In genomic region chr2:240024766-240025165, GRCh38 we compare ENCODE assay signal across 8 cellular contexts. TPM values are rescaled to one million over a fixed set of nuclear protein-coding genes. Genes with fewer than 3 reads are reported as not detected.
DNase-seq lines count a peak whose midpoint lies in the region; ATAC-seq, FAIRE-seq and TF ChIP-seq lines count a peak whose summit lies in the region.

No MANE protein-coding gene starts in this region.

- H3K36me3 ChIP-seq in DND-41 (ENCODE audit: insufficient read depth, low read length) (peaks cover 19% of the 10 kb centered on the region), GM23338 (ENCODE audit: insufficient read depth) (peaks cover 12% of the 10 kb centered on the region; the same call in 1 of the 2 replicates), NT2/D1 (ENCODE audit: insufficient read depth, insufficient read length, low read length) (peaks cover 20% of the 10 kb centered on the region), GM12878 (ENCODE audit: control insufficient read depth in 2 of 2, insufficient read depth in 2 of 2, low read length in 1 of 2) (peaks cover 7 to 8% of the 10 kb centered on the region in 2 experiments)

- peak overlapping the region; percentile 95 for H3K27ac Mint-ChIP-seq in GM23338

- H3K27ac ChIP-seq in DND-41 (ENCODE audit: low read length) (peak overlapping the region; percentile 40), GM23338 (ENCODE audit: low read depth) (no peak overlapping the region), GM12878 (ENCODE audit: control insufficient read depth, insufficient read depth) (peak overlapping the region; percentile 50; the same call in 1 of the 2 replicates)

- in situ Hi-C loops in GM12878 (cut with MboI): no loop called here

- BruUV-seq in GM12878 (replicated peaks; lab: Mats Ljungman, UMichigan): no TSS peak

- WGBS in GM12878 (ENCODE audit: insufficient coverage, insufficient replicate concordance, low lambda C conversion rate, missing lambda C conversion rate): 1% methylated on average over 22 of the region's 22 CpGs

- peaks cover 12% of the 10 kb centered on the region for H3K4me1 Mint-ChIP-seq in GM23338

- no peak for TF ChIP-seq RAD21 in GM12878 (IDR thresholded peaks at IDR 0.05; ENCODE audit: insufficient read depth, low read depth, low read length)

- no peaks in the 10 kb centered on the region for H3K27me3 ChIP-seq in DND-41 (ENCODE audit: insufficient read depth, low read length, poor library complexity)
- H3K27me3 ChIP-seq in GM23338 (ENCODE audit: insufficient read depth): no peaks in the 10 kb centered on the region
- no peaks in the 10 kb centered on the region for H3K27me3 ChIP-seq in NT2/D1 (ENCODE audit: insufficient read depth, insufficient read length)
- no peaks in the 10 kb centered on the region for H3K27me3 ChIP-seq in GM12878 (replicated peaks in 1 of 2; ENCODE audit: control insufficient read depth in 2 of 2, insufficient read depth in 2 of 2, low read length in 1 of 2)

- peaks cover 17% of the 10 kb centered on the region; the same call in 1 of the 2 replicates for H4K20me1 ChIP-seq in DND-41 (ENCODE audit: insufficient read depth, low read length)
- peaks cover 14% of the 10 kb centered on the region for H4K20me1 ChIP-seq in GM23338 (replicated peaks; ENCODE audit: insufficient read depth)
- peaks cover 4% of the 10 kb centered on the region; the same call in 1 of the 2 replicates for H4K20me1 ChIP-seq in GM12878 (ENCODE audit: control insufficient read depth, insufficient read depth)

- CTCF ChIA-PET in GM12878 (lab: Yijun Ruan, JAX): interaction anchor here (0.7 to 1.2 kb wide), 2 partner anchors 16 to 36 kb away, joined by 3 to 4 read pairs; no protein-coding TSS in a partner anchor

- FAIRE-seq in GM12878 (lab: Jason Lieb, UNC): no peak

- ATAC-seq in DND-41 (ENCODE audit: insufficient read depth, low read depth) (peak; percentile 37), GM23338 (peak; percentile 16), GM12878 (peak; percentile 46), left colon (peak; percentile 46), GM19455 (IDR thresholded peaks at IDR 0.05; ENCODE audit: unreplicated experiment) (no peak)

- H3K4me3 Mint-ChIP-seq in GM23338: peak overlapping the region; percentile 96

- H3K79me2 ChIP-seq in DND-41 (ENCODE audit: insufficient read depth, low read length) (peaks cover 58% of the 10 kb centered on the region), GM23338 (replicated peaks; ENCODE audit: insufficient read depth) (peaks cover 47% of the 10 kb centered on the region), GM12878 (ENCODE audit: control insufficient read depth, insufficient read depth, low read length) (peaks cover 35% of the 10 kb centered on the region)

- no peak for TF ChIP-seq EP300 in GM12878 (IDR thresholded peaks at IDR 0.05; ENCODE audit: borderline replicate concordance in 1 of 2, control insufficient read depth in 1 of 2, low read depth in 2 of 2, low read length in 2 of 2)

- H3F3A ChIP-seq in GM23338 (replicated peaks; ENCODE audit: low read depth): no peaks in the 10 kb centered on the region

- H3K9ac ChIP-seq in DND-41 (ENCODE audit: low read depth, low read length) (peak overlapping the region; percentile 88), NT2/D1 (ENCODE audit: insufficient read length, low read depth) (peak overlapping the region; percentile 99), GM12878 (ENCODE audit: control insufficient read depth, insufficient read depth, low read length) (peak overlapping the region; percentile 88)

- TF ChIP-seq POLR2A in GM12878 (IDR thresholded peaks at IDR 0.05; ENCODE audit: low read depth, low read length): no peak

- peaks cover 39% of the 10 kb centered on the region for H3K4me1 ChIP-seq in DND-41 (ENCODE audit: insufficient read depth, low read length)
- peaks cover 13% of the 10 kb centered on the region for H3K4me1 ChIP-seq in GM23338 (ENCODE audit: insufficient read depth)
- no peaks in the 10 kb centered on the region for H3K4me1 ChIP-seq in NT2/D1 (ENCODE audit: insufficient read depth, insufficient read length)
- no peaks in the 10 kb centered on the region; the same call in none of the 2 replicates for H3K4me1 ChIP-seq in GM12878 (ENCODE audit: control insufficient read depth, insufficient read depth, low read length)

- no peak for TF ChIP-seq CTCF in DND-41 (IDR thresholded peaks at IDR 0.05; ENCODE audit: borderline replicate concordance, extremely low read depth, low read length, poor library complexity, severe bottlenecking)
- no peak for TF ChIP-seq CTCF in GM23338 (conservative IDR thresholded peaks at IDR 0.05; ENCODE audit: low read depth in 2 of 2)
- no peak for TF ChIP-seq CTCF in GM12878 (IDR thresholded peaks at IDR 0.05 in 2 of 3, conservative IDR thresholded peaks at IDR 0.05 in 1 of 3; ENCODE audit: control insufficient read depth in 2 of 3, extremely low read depth in 1 of 3, insufficient read depth in 1 of 3, low read depth in 3 of 3, low read length in 3 of 3)

- peaks cover 4% of the 10 kb centered on the region for H3K27me3 Mint-ChIP-seq in GM23338 (ENCODE audit: insufficient read depth, low read depth, poor library complexity)

- SMC1A ChIA-PET in GM12878 (lab: Charles Lee; ENCODE audit: uncharacterized antibody, unreplicated experiment): no interaction called here

- intact Hi-C loops in GM12878 (cut with micrococcal nuclease; ENCODE audit: unreplicated experiment): no loop called here
- intact Hi-C loops in left colon (cut with DNase I, micrococcal nuclease): no loop called here

- RAD21 ChIA-PET in GM12878 (lab: Charles Lee; ENCODE audit: unreplicated experiment): no interaction called here

- H3K4me3 ChIP-seq in DND-41 (ENCODE audit: low read depth in 1 of 2, low read length in 2 of 2): peak overlapping the region; percentile 67 to 72
- H3K4me3 ChIP-seq in GM23338: peak overlapping the region; percentile 95
- peak overlapping the region; percentile 96 for H3K4me3 ChIP-seq in NT2/D1 (ENCODE audit: insufficient read length, low read depth)
- H3K4me3 ChIP-seq in GM12878: peak overlapping the region; percentile 79

- no peaks in the 10 kb centered on the region; the same call in 1 of the 2 replicates for H3K9me2 ChIP-seq in GM23338 (ENCODE audit: insufficient read depth)

- no peaks in the 10 kb centered on the region for H3K9me3 ChIP-seq in DND-41 (ENCODE audit: insufficient read depth, low read length, severe bottlenecking)
- H3K9me3 ChIP-seq in NT2/D1 (ENCODE audit: insufficient read depth, low read length): no peaks in the 10 kb centered on the region
- no peaks in the 10 kb centered on the region for H3K9me3 ChIP-seq in GM12878 (replicated peaks; ENCODE audit: control insufficient read depth, insufficient read depth, low read length)

- peaks cover 2% of the 10 kb centered on the region; the same call in 2 of the 3 replicates for H3K9me3 Mint-ChIP-seq in GM23338

- H3K4me2 ChIP-seq in DND-41 (ENCODE audit: insufficient read depth, low read length) (peak overlapping the region; percentile 84), GM23338 (peak overlapping the region; percentile 97), GM12878 (ENCODE audit: control insufficient read depth, insufficient read depth) (peak overlapping the region; percentile 79)

- DNase-seq in DND-41: peak; percentile 24
- peak; percentile 39 for DNase-seq in GM23338 (ENCODE audit: low spot score)
- no peak for DNase-seq in NT2/D1 (ENCODE audit: low read depth, low spot score)
- DNase-seq in GM12878 (ENCODE audit: low read depth, low spot score): no peak
- DNase-seq in left colon: peak in 1 of 2 donors; percentile 38
- DNase-seq in stimulated activated CD8-positive, alpha-beta memory T cell treated with anti-CD3 and anti-CD28 coated beads, Interleukin-4, amount 100 ng/mL, for 48 hours: peak; percentile 36
- DNase-seq in activated effector memory CD4-positive, alpha-beta T cell treated with Interleukin-2 at 50 U/mL for 16 hours: no peak

- H2AFZ ChIP-seq in DND-41 (ENCODE audit: low read depth, low read length): peak overlapping the region; percentile 79
- H2AFZ ChIP-seq in GM23338: no peak overlapping the region
- H2AFZ ChIP-seq in GM12878 (ENCODE audit: control insufficient read depth, low read depth, low read length): no peak overlapping the region

- POLR2A ChIA-PET in GM12878 (lab: Charles Lee): interaction anchor here (0.6 kb wide), 1 partner anchor 1567 kb away, joined by 3 read pairs; no protein-coding TSS in a partner anchor

- peaks cover 20% of the 10 kb centered on the region for H3K36me3 Mint-ChIP-seq in GM23338 (ENCODE audit: low read depth)

RNA-seq across cellular contexts. Expression of gene NDUFA10, which starts 0.4 kb away (rescaled TPM):
- 113 and 156 TPM in 2 replicates for total RNA-seq in GM23338 (2014; rRNA removed; shearing (Covaris generic))
- polyA plus RNA-seq in GM23338 (2016; fragmentation: Nextera tagmentation; extraction: Ambion mirVana) (64.8 and 81.0 TPM in 2 replicates), GM12878 (2011; rRNA removed) (123 and 160 TPM in 2 replicates), GM12878 (2014; fragmentation: Illumina TruSeq; extraction: Trizol) (112 and 116 TPM in 2 replicates), GM12878 (2014; fragmentation: Nextera tagmentation; extraction: Ambion mirVana) (100 to 1,000 TPM in 1 of 2 experiments, 10 to 100 TPM in 1; 44.1 to 133 TPM), GM12878 (2014; rRNA removed) (155 and 169 TPM in 2 replicates), GM12878 (2016; fragmentation: Nextera tagmentation; extraction: Ambion mirVana) (100 to 1,000 TPM; 215 to 216 TPM)
- 127 and 130 TPM in 2 replicates for total RNA-seq in GM12878 (2013; cell fraction: nucleolus; rRNA removed)
- total RNA-seq in GM12878 (2014; rRNA removed) (149 and 172 TPM in 2 replicates), GM12878 (2014; rRNA removed; fragmentation: Illumina TruSeq; extraction: Trizol) (104 and 106 TPM in 2 replicates), GM12878 (2021) (144 and 147 TPM in 2 replicates), left colon (100 to 1,000 TPM; 222 to 260 TPM)
- polyA plus RNA-seq in GM12878 (2011; ENCODE audit: low read depth): 69.0 TPM
- polyA plus RNA-seq in GM12878 (2011; cell fraction: cytosol; rRNA removed): 136 and 189 TPM in 2 replicates
- polyA plus RNA-seq in GM12878 (2011; cell fraction: nucleus; rRNA removed): 136 and 144 TPM in 2 replicates
- 111 and 123 TPM in 2 replicates for polyA plus RNA-seq in GM12878 (2012)
- polyA minus RNA-seq in GM12878 (2011; rRNA and poly(A)+ RNA removed): 112 and 114 TPM in 2 replicates
- polyA minus RNA-seq in GM12878 (2011; cell fraction: cytosol; rRNA and poly(A)+ RNA removed): 17.8 and 26.2 TPM in 2 replicates
- 49.6 and 87.2 TPM in 2 replicates for polyA minus RNA-seq in GM12878 (2011; cell fraction: nucleus; rRNA and poly(A)+ RNA removed)

RNA-seq across cellular contexts. Expression of gene OR6B2, which starts 5.5 kb away (rescaled TPM):
- total RNA-seq in GM23338 (2014; rRNA removed; shearing (Covaris generic)): not detected in 2 replicates
- polyA plus RNA-seq in GM23338 (2016; fragmentation: Nextera tagmentation; extraction: Ambion mirVana) (not detected in 2 replicates), GM12878 (2011; rRNA removed) (not detected in 2 replicates), GM12878 (2014; fragmentation: Illumina TruSeq; extraction: Trizol) (not detected in 2 replicates), GM12878 (2014; fragmentation: Nextera tagmentation; extraction: Ambion mirVana) (not detected), GM12878 (2014; rRNA removed) (not detected in 2 replicates), GM12878 (2016; fragmentation: Nextera tagmentation; extraction: Ambion mirVana) (not detected)
- total RNA-seq in GM12878 (2013; cell fraction: nucleolus; rRNA removed): not detected in 2 replicates
- total RNA-seq in GM12878 (2014; rRNA removed) (not detected in 2 replicates), GM12878 (2014; rRNA removed; fragmentation: Illumina TruSeq; extraction: Trizol) (not detected in 2 replicates), GM12878 (2021) (not detected in 2 replicates), left colon (not detected)
- polyA plus RNA-seq in GM12878 (2011; ENCODE audit: low read depth): not detected
- not detected in 2 replicates for polyA plus RNA-seq in GM12878 (2011; cell fraction: cytosol; rRNA removed)
- not detected in 2 replicates for polyA plus RNA-seq in GM12878 (2011; cell fraction: nucleus; rRNA removed)
- polyA plus RNA-seq in GM12878 (2012): not detected in 2 replicates
- polyA minus RNA-seq in GM12878 (2011; rRNA and poly(A)+ RNA removed): not detected in 2 replicates
- not detected in 2 replicates for polyA minus RNA-seq in GM12878 (2011; cell fraction: cytosol; rRNA and poly(A)+ RNA removed)
- polyA minus RNA-seq in GM12878 (2011; cell fraction: nucleus; rRNA and poly(A)+ RNA removed): not detected in 2 replicates

RNA-seq across cellular contexts. Expression of gene OR6B3, which starts 28.6 kb away (rescaled TPM):
- not detected in 2 replicates for total RNA-seq in GM23338 (2014; rRNA removed; shearing (Covaris generic))
- polyA plus RNA-seq in GM23338 (2016; fragmentation: Nextera tagmentation; extraction: Ambion mirVana): not detected in 2 replicates
- not detected in 2 replicates for total RNA-seq in GM12878 (2013; cell fraction: nucleolus; rRNA removed)
- not detected in 2 replicates for total RNA-seq in GM12878 (2014; rRNA removed)
- total RNA-seq in GM12878 (2014; rRNA removed; fragmentation: Illumina TruSeq; extraction: Trizol): not detected in 2 replicates
- total RNA-seq in GM12878 (2021): not detected in 2 replicates
- polyA plus RNA-seq in GM12878 (2011; ENCODE audit: low read depth): not detected
- not detected in 2 replicates for polyA plus RNA-seq in GM12878 (2011; rRNA removed)
- polyA plus RNA-seq in GM12878 (2011; cell fraction: cytosol; rRNA removed): not detected in 2 replicates
- not detected in 2 replicates for polyA plus RNA-seq in GM12878 (2011; cell fraction: nucleus; rRNA removed)
- not detected in 2 replicates for polyA plus RNA-seq in GM12878 (2012)
- not detected in 2 replicates for polyA plus RNA-seq in GM12878 (2014; fragmentation: Illumina TruSeq; extraction: Trizol)
- polyA plus RNA-seq in GM12878 (2014; fragmentation: Nextera tagmentation; extraction: Ambion mirVana): not detected
- polyA plus RNA-seq in GM12878 (2014; rRNA removed): not detected in 2 replicates
- not detected for polyA plus RNA-seq in GM12878 (2016; fragmentation: Nextera tagmentation; extraction: Ambion mirVana)
- not detected in 2 replicates for polyA minus RNA-seq in GM12878 (2011; rRNA and poly(A)+ RNA removed)
- polyA minus RNA-seq in GM12878 (2011; cell fraction: cytosol; rRNA and poly(A)+ RNA removed): not detected in 2 replicates
- polyA minus RNA-seq in GM12878 (2011; cell fraction: nucleus; rRNA and poly(A)+ RNA removed): not detected in 2 replicates
- total RNA-seq in left colon: not detected

Comparison
In these comparisons a context has a peak if more than half of its experiments do, and no peak if none do; other contexts are left out.
1. DNase-seq: peak in DND-41 (single experiment), GM23338 (single experiment) and stimulated activated CD8-positive, alpha-beta memory T cell treated with anti-CD3 and anti-CD28 coated beads, Interleukin-4, amount 100 ng/mL, for 48 hours (single experiment); none in NT2/D1 (single experiment), GM12878 (single experiment) and activated effector memory CD4-positive, alpha-beta T cell treated with Interleukin-2 at 50 U/mL for 16 hours (single experiment).
2. Peak in every context shown above with its lines, with median percentiles within 50 percentile points of each other: H3K4me2 ChIP-seq, H3K4me3 ChIP-seq and H3K9ac ChIP-seq.